Comparison of ENCODE assay signal across 1 cellular context in the genomic region with DNA sequence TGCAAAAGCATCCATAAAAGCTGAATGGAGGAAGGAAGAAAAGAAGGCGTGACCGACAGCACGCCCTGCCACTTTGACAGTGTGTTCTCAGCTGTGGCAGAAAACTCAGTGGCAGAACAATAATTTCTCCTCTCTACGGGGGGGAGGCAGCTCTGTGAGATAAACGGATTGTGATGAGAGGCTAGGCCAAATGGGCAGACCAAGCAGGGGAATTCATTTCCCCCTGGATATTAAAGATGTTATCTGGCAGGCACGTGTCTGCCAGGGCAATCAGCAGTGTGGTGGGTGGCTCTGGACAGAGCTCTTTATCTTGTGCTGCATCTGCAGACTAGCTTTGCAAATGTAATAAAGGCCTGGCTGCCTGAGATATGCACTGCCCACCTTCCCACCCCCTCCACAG.
A peak's percentile ranks its signal among the peaks of the same experiment; 100 is the strongest.
TF ChIP-seq lines count a peak whose summit lies in the region.

No MANE protein-coding gene starts in this region.

TF ChIP-seq in HEK293, 187 proteins besides CTCF, POLR2A, EP300 and RAD21 (continued from another document and continues in another):
- TF ChIP-seq, protein P1, sequence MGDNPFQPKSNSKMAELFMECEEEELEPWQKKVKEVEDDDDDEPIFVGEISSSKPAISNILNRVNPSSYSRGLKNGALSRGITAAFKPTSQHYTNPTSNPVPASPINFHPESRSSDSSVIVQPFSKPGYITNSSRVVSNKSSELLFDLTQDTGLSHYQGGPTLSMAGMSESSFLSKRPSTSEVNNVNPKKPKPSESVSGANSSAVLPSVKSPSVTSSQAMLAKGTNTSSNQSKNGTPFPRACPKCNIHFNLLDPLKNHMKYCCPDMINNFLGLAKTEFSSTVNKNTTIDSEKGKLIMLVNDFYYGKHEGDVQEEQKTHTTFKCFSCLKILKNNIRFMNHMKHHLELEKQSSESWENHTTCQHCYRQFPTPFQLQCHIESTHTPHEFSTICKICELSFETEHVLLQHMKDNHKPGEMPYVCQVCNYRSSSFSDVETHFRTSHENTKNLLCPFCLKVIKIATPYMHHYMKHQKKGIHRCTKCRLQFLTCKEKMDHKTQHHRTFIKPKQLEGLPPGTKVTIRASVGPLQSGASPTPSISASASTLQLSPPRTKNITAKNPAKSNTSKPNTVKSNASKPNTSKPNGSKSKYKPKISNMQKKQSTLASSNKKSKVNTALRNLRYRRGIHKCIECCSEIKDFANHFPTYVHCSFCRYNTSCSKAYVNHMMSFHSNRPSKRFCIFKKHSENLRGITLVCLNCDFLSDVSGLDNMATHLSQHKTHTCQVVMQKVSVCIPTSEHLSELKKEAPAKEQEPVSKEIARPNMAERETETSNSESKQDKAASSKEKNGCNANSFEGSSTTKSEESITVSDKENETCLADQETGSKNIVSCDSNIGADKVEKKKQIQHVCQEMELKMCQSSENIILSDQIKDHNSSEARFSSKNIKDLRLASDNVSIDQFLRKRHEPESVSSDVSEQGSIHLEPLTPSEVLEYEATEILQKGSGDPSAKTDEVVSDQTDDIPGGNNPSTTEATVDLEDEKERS (tag by site-specific recombination; IDR thresholded peaks at IDR 0.05): no peak
- TF ChIP-seq ZNF585B (tag by site-specific recombination; IDR thresholded peaks at IDR 0.05): no peak
- TF ChIP-seq ZNF292 (tag by site-specific recombination; IDR thresholded peaks at IDR 0.05; ENCODE audit: borderline replicate concordance, low read depth): no peak
- no peak for TF ChIP-seq ZNF274 (IDR thresholded peaks at IDR 0.05; ENCODE audit: low read length)
- TF ChIP-seq ZNF274 (tag by site-specific recombination; IDR thresholded peaks at IDR 0.05; ENCODE audit: borderline replicate concordance): no peak
- no peak for TF ChIP-seq ZNF514 (tag by site-specific recombination; IDR thresholded peaks at IDR 0.05)
- peak; percentile 84 for TF ChIP-seq PRDM10 (tag by site-specific recombination; IDR thresholded peaks at IDR 0.05)
- no peak for TF ChIP-seq ZNF10 (tag by site-specific recombination; IDR thresholded peaks at IDR 0.05)
- no peak for TF ChIP-seq HIC1 (tag by site-specific recombination; IDR thresholded peaks at IDR 0.05)
- TF ChIP-seq ZNF777 (tag by site-specific recombination; IDR thresholded peaks at IDR 0.05; ENCODE audit: borderline replicate concordance): no peak
- no peak for TF ChIP-seq ZBTB26 (tag by site-specific recombination; optimal IDR thresholded peaks at IDR 0.05)
- no peak for TF ChIP-seq ZNF16 (tag by site-specific recombination; IDR thresholded peaks at IDR 0.05; ENCODE audit: low read depth)
- TF ChIP-seq ZNF600 (tag by site-specific recombination; IDR thresholded peaks at IDR 0.05): peak; percentile 76
- no peak for TF ChIP-seq ZNF311 (tag by site-specific recombination; IDR thresholded peaks at IDR 0.05; ENCODE audit: borderline replicate concordance)
- peak; percentile 95 for TF ChIP-seq SP7 (tag by site-specific recombination; IDR thresholded peaks at IDR 0.05)
- TF ChIP-seq, protein P2, sequence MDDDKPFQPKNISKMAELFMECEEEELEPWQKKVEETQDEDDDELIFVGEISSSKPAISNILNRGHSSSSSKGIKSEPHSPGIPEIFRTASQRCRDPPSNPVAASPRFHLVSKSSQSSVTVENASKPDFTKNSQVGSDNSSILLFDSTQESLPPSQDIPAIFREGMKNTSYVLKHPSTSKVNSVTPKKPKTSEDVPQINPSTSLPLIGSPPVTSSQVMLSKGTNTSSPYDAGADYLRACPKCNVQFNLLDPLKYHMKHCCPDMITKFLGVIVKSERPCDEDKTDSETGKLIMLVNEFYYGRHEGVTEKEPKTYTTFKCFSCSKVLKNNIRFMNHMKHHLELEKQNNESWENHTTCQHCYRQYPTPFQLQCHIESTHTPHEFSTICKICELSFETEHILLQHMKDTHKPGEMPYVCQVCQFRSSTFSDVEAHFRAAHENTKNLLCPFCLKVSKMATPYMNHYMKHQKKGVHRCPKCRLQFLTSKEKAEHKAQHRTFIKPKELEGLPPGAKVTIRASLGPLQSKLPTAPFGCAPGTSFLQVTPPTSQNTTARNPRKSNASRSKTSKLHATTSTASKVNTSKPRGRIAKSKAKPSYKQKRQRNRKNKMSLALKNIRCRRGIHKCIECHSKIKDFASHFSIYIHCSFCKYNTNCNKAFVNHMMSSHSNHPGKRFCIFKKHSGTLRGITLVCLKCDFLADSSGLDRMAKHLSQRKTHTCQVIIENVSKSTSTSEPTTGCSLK (tag by site-specific recombination; IDR thresholded peaks at IDR 0.05): no peak
- TF ChIP-seq KLF1 (tag by site-specific recombination; IDR thresholded peaks at IDR 0.05): peak; percentile 22; the same call in 1 of the 2 replicates
- no peak for TF ChIP-seq SETDB1 (IDR thresholded peaks at IDR 0.05; ENCODE audit: insufficient read length, low read length)
- TF ChIP-seq, protein P3, sequence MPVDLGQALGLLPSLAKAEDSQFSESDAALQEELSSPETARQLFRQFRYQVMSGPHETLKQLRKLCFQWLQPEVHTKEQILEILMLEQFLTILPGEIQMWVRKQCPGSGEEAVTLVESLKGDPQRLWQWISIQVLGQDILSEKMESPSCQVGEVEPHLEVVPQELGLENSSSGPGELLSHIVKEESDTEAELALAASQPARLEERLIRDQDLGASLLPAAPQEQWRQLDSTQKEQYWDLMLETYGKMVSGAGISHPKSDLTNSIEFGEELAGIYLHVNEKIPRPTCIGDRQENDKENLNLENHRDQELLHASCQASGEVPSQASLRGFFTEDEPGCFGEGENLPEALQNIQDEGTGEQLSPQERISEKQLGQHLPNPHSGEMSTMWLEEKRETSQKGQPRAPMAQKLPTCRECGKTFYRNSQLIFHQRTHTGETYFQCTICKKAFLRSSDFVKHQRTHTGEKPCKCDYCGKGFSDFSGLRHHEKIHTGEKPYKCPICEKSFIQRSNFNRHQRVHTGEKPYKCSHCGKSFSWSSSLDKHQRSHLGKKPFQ (tag by site-specific recombination; IDR thresholded peaks at IDR 0.05): no peak
- TF ChIP-seq KLF17 (tag by site-specific recombination; IDR thresholded peaks at IDR 0.05): peak; percentile 69; the same call in 1 of the 2 replicates
- TF ChIP-seq MZF1 (tag by site-specific recombination; IDR thresholded peaks at IDR 0.05; ENCODE audit: borderline replicate concordance): no peak
- no peak for TF ChIP-seq ZNF146 (tag by site-specific recombination; IDR thresholded peaks at IDR 0.05)
- TF ChIP-seq ZBTB44 (tag by site-specific recombination; IDR thresholded peaks at IDR 0.05): no peak
- no peak for TF ChIP-seq ZNF37A (tag by site-specific recombination; IDR thresholded peaks at IDR 0.05)
- TF ChIP-seq ZNF658 (tag by site-specific recombination; IDR thresholded peaks at IDR 0.05): no peak
- no peak for TF ChIP-seq REST (tag by site-specific recombination; IDR thresholded peaks at IDR 0.05)
- TF ChIP-seq KLF8 (tag by site-specific recombination; IDR thresholded peaks at IDR 0.05): no peak
- no peak for TF ChIP-seq ZNF169 (tag by site-specific recombination; IDR thresholded peaks at IDR 0.05)
- TF ChIP-seq ZSCAN4 (tag by site-specific recombination; IDR thresholded peaks at IDR 0.05): peak; percentile 56; the same call in 1 of the 2 replicates
- no peak for TF ChIP-seq RBAK (tag by site-specific recombination; IDR thresholded peaks at IDR 0.05)
- TF ChIP-seq ZNF24 (tag by site-specific recombination; IDR thresholded peaks at IDR 0.05): no peak
- no peak for TF ChIP-seq ZNF555 (tag by site-specific recombination; conservative IDR thresholded peaks at IDR 0.05)
- TF ChIP-seq ZNF175 (tag by site-specific recombination; IDR thresholded peaks at IDR 0.05): no peak
